In genomic region chr12:113932411-113933196, GRCh38 we compare ENCODE assay signal across 12 cellular contexts. TPM values are rescaled to one million over a fixed set of nuclear protein-coding genes. Genes with fewer than 3 reads are reported as not detected.
A peak's percentile ranks its signal among the peaks of the same experiment; 100 is the strongest.
DNase-seq lines count a peak whose midpoint lies in the region; TF ChIP-seq lines count a peak whose summit lies in the region.
"Had no signal": no experiment of that assay in that cellular context is flagged by ENCODE, and none has a peak within 500 bp of the region (broad histone marks: within the 10 kb centered on the region; RNA-seq: fewer than 3 reads in every experiment).

No MANE protein-coding gene starts in this region.

- H3K36me3 Mint-ChIP-seq in MCF 10A (ENCODE audit: insufficient read depth, unreplicated experiment) (peaks cover 30% of the 10 kb centered on the region), Calu3 (ENCODE audit: insufficient read depth, unreplicated experiment) (peaks cover 18% of the 10 kb centered on the region)

- H2BK12ac ChIP-seq in mesenchymal stem cell (ENCODE audit: low read length in 2 of 2): no peak overlapping the region

- TF ChIP-seq EP300 in esophagus muscularis mucosa (IDR thresholded peaks at IDR 0.05): no peak

- H2AFZ ChIP-seq in mammary epithelial cell (ENCODE audit: low read depth, low read length) (no peak overlapping the region), mesenchymal stem cell (ENCODE audit: low read depth, low read length) (no peak overlapping the region)

- H3K4me1 ChIP-seq in mammary epithelial cell (ENCODE audit: insufficient read depth, low read length) (no peaks in the 10 kb centered on the region), esophagus muscularis mucosa (peaks cover 0 to 21% (median 4%) of the 10 kb centered on the region in 4 donors), mesenchymal stem cell (ENCODE audit: control insufficient read depth, insufficient read depth, low read depth, low read length) (peaks cover 21% of the 10 kb centered on the region), urinary bladder (ENCODE audit: insufficient read depth) (no peaks in the 10 kb centered on the region)
- H3K4me1 ChIP-seq: ascending aorta had no signal

- no peak overlapping the region for H2BK15ac ChIP-seq in mesenchymal stem cell (ENCODE audit: low read depth, poor library complexity, severe bottlenecking)

- H4K91ac ChIP-seq in mesenchymal stem cell (ENCODE audit: low read length): no peak overlapping the region

- no peaks in the 10 kb centered on the region for H3K9me3 Mint-ChIP-seq in MCF 10A (ENCODE audit: unreplicated experiment)
- no peaks in the 10 kb centered on the region for H3K9me3 Mint-ChIP-seq in Calu3 (ENCODE audit: low read depth, unreplicated experiment)
- H3K9me3 Mint-ChIP-seq: activated B cell treated with CpG ODN at 0.5 μM for 24 hours, IgD-negative memory B cell had no signal

- intact Hi-C loops in MCF 10A (cut with micrococcal nuclease) (no loop called here), mammary epithelial cell (cut with micrococcal nuclease) (no loop called here), esophagus muscularis mucosa (cut with DNase I) (no loop called here), Calu3 (cut with micrococcal nuclease; ENCODE audit: unreplicated experiment) (no loop called here)

- peak overlapping the region; percentile 53 for H2BK5ac ChIP-seq in mesenchymal stem cell (ENCODE audit: low read depth, low read length, poor library complexity, severe bottlenecking)

- H3K4ac ChIP-seq in mesenchymal stem cell (ENCODE audit: low read depth in 1 of 2, low read length in 2 of 2): no peak overlapping the region

- H3K4me3 Mint-ChIP-seq in MCF 10A (ENCODE audit: unreplicated experiment) (no peak overlapping the region), Calu3 (ENCODE audit: low read depth, unreplicated experiment) (no peak overlapping the region)
- H3K4me3 Mint-ChIP-seq: activated B cell treated with CpG ODN at 0.5 μM for 24 hours, IgD-negative memory B cell had no signal

- H3K79me2 ChIP-seq in mammary epithelial cell (ENCODE audit: insufficient read depth, low read length): no peaks in the 10 kb centered on the region

- no peak overlapping the region for H3K14ac ChIP-seq in mesenchymal stem cell (ENCODE audit: low read length in 2 of 2)

- no peaks in the 10 kb centered on the region for H3K27me3 Mint-ChIP-seq in MCF 10A (ENCODE audit: insufficient read depth, unreplicated experiment)
- no peaks in the 10 kb centered on the region for H3K27me3 Mint-ChIP-seq in Calu3 (ENCODE audit: unreplicated experiment)
- H3K27me3 Mint-ChIP-seq: activated B cell treated with CpG ODN at 0.5 μM for 24 hours, IgD-negative memory B cell had no signal

- CTCF ChIA-PET in MCF 10A (lab: Yijun Ruan, JAX) (interaction anchor here (0.6 to 1.1 kb wide), 4 partner anchors 21 to 254 kb away, joined by 3 to 5 read pairs (median 3); no protein-coding TSS in a partner anchor), mammary epithelial cell (lab: Charles Lee; ENCODE audit: low non-redundant PET) (interaction anchor here (0.7 kb wide), 1 partner anchor 912 kb away, joined by 5 read pairs; no protein-coding TSS in a partner anchor), Calu3 (lab: Charles Lee) (interaction anchor here (0.6 kb wide), 1 partner anchor 30 kb away, joined by 3 read pairs; no protein-coding TSS in a partner anchor)

- no TSS peak for BruUV-seq in MCF 10A (replicated peaks; lab: Mats Ljungman, UMichigan)
- BruUV-seq in mammary epithelial cell (replicated peaks; lab: Mats Ljungman, UMichigan): no TSS peak
- no TSS peak for BruUV-seq in Calu3 (replicated peaks; lab: Mats Ljungman, UMichigan)

- POLR2A ChIA-PET in MCF 10A (lab: Yijun Ruan, JAX): no interaction called here

- dilution Hi-C loops in mammary epithelial cell (cut with HindIII; ENCODE audit: low sequenced_read_pairs): no loop called here

- no peak for TF ChIP-seq CTCF in MCF 10A (IDR thresholded peaks at IDR 0.05; ENCODE audit: unreplicated experiment)
- no peak for TF ChIP-seq CTCF in mammary epithelial cell (conservative IDR thresholded peaks at IDR 0.05 in 1 of 2, IDR thresholded peaks at IDR 0.05 in 1 of 2; ENCODE audit: extremely low read depth in 1 of 2, insufficient read depth in 1 of 2, low read depth in 1 of 2, low read length in 2 of 2)
- no peak for TF ChIP-seq CTCF in esophagus muscularis mucosa (IDR thresholded peaks at IDR 0.05)
- TF ChIP-seq CTCF in Calu3 (IDR thresholded peaks at IDR 0.05; ENCODE audit: unreplicated experiment): no peak

- no peaks in the 10 kb centered on the region for H3K9me3 ChIP-seq in mammary epithelial cell (replicated peaks; ENCODE audit: insufficient read depth, low read length)
- H3K9me3 ChIP-seq in esophagus muscularis mucosa: no peaks in the 10 kb centered on the region
- H3K9me3 ChIP-seq in mesenchymal stem cell (ENCODE audit: control insufficient read depth, low read length): no peaks in the 10 kb centered on the region
- H3K9me3 ChIP-seq: ascending aorta had no signal

- peak overlapping the region; percentile 32 for H4K8ac ChIP-seq in mesenchymal stem cell (ENCODE audit: low read length)

- H3K79me1 ChIP-seq in mesenchymal stem cell (replicated peaks; ENCODE audit: low read length, poor library complexity, severe bottlenecking): peaks cover 18% of the 10 kb centered on the region

- DNase-seq in MCF 10A (ENCODE audit: unreplicated experiment) (peak; percentile 19), mammary epithelial cell (no peak), esophagus muscularis mucosa (ENCODE audit: extremely low spot score) (no peak), mesenchymal stem cell (peak; percentile 8), NCI-H1436 (lab: John Stamatoyannopoulos, UW) (no peak), cerebellum (ENCODE audit: low spot score) (no peak), Calu3 (no peak)
- DNase-seq: activated B cell treated with CpG ODN at 0.5 μM for 24 hours, kidney glomerular epithelial cell had no signal

- peak overlapping the region; percentile 27 for H2AK5ac ChIP-seq in mesenchymal stem cell (ENCODE audit: low read length, severe bottlenecking)

- H4K20me1 ChIP-seq in mammary epithelial cell (ENCODE audit: insufficient read depth, low read length): no peaks in the 10 kb centered on the region

- no peak overlapping the region for H3K18ac ChIP-seq in mesenchymal stem cell (ENCODE audit: low read depth in 1 of 2, low read length in 2 of 2)

- H3K4me1 Mint-ChIP-seq in MCF 10A (ENCODE audit: insufficient read depth, unreplicated experiment) (peaks cover 6% of the 10 kb centered on the region), Calu3 (ENCODE audit: low read depth, unreplicated experiment) (no peaks in the 10 kb centered on the region)
- H3K4me1 Mint-ChIP-seq: activated B cell treated with CpG ODN at 0.5 μM for 24 hours had no signal

- H3K27me3 ChIP-seq in mammary epithelial cell (ENCODE audit: insufficient read depth, low read length): no peaks in the 10 kb centered on the region
- H3K27me3 ChIP-seq in esophagus muscularis mucosa: no peaks in the 10 kb centered on the region
- H3K27me3 ChIP-seq in mesenchymal stem cell (ENCODE audit: control insufficient read depth in 1 of 2, insufficient read depth in 1 of 2, low read length in 2 of 2): no peaks in the 10 kb centered on the region
- H3K27me3 ChIP-seq: ascending aorta had no signal

- no peak for TF ChIP-seq POLR2A in esophagus muscularis mucosa (IDR thresholded peaks at IDR 0.05; ENCODE audit: low read depth)

- H3K27ac Mint-ChIP-seq in MCF 10A (ENCODE audit: low read depth, unreplicated experiment) (no peak overlapping the region), Calu3 (ENCODE audit: unreplicated experiment) (no peak overlapping the region)
- H3K27ac Mint-ChIP-seq: activated B cell treated with CpG ODN at 0.5 μM for 24 hours, IgD-negative memory B cell had no signal

- no peak overlapping the region for H2BK120ac ChIP-seq in mesenchymal stem cell (ENCODE audit: low read depth, low read length)

- H3K9ac ChIP-seq in mammary epithelial cell (ENCODE audit: insufficient read depth, low read length): no peak overlapping the region
- peak overlapping the region; percentile 72 for H3K9ac ChIP-seq in mesenchymal stem cell (ENCODE audit: low read length)

- H3K4me2 ChIP-seq in mammary epithelial cell (ENCODE audit: insufficient read depth, low read depth, low read length) (no peak overlapping the region), mesenchymal stem cell (ENCODE audit: low read length, poor library complexity, severe bottlenecking) (peak overlapping the region; percentile 25)

- H3K36me3 ChIP-seq in mammary epithelial cell (ENCODE audit: insufficient read depth, low read length): peaks cover 5% of the 10 kb centered on the region
- H3K36me3 ChIP-seq in esophagus muscularis mucosa: peaks cover 35 to 98% (median 70%) of the 10 kb centered on the region in 4 donors
- H3K36me3 ChIP-seq in mesenchymal stem cell (ENCODE audit: control insufficient read depth in 1 of 2, insufficient read depth in 2 of 2, low read depth in 1 of 2, low read length in 2 of 2): peaks cover 45 to 50% of the 10 kb centered on the region in 2 experiments
- peaks cover 8% of the 10 kb centered on the region for H3K36me3 ChIP-seq in urinary bladder (ENCODE audit: insufficient read depth)

- H3K4me3 ChIP-seq in mammary epithelial cell (replicated peaks in 1 of 3; ENCODE audit: insufficient read depth in 1 of 3, low read depth in 2 of 3, low read length in 3 of 3) (no peak overlapping the region), esophagus muscularis mucosa (no peak overlapping the region), mesenchymal stem cell (ENCODE audit: insufficient read depth in 1 of 2, low read depth in 1 of 2, low read length in 2 of 2) (no peak overlapping the region), urinary bladder (ENCODE audit: low read depth, low read length) (no peak overlapping the region)
- H3K4me3 ChIP-seq: ascending aorta had no signal

- H3K27ac ChIP-seq in mammary epithelial cell (ENCODE audit: insufficient read depth, low read depth, low read length): no peak overlapping the region
- peak overlapping the region in 3 of 4 donors; percentile 36 to 49 (median 40) for H3K27ac ChIP-seq in esophagus muscularis mucosa (replicated peaks in 1 of 4)
- peak overlapping the region; percentile 62 for H3K27ac ChIP-seq in mesenchymal stem cell (ENCODE audit: low read length, poor library complexity, severe bottlenecking)
- H3K27ac ChIP-seq in urinary bladder (ENCODE audit: low read depth): peak overlapping the region; percentile 44
- H3K27ac ChIP-seq: ascending aorta had no signal

- WGBS in mammary epithelial cell (ENCODE audit: low coverage, missing lambda C conversion rate): 94% methylated on average over 13 of the region's 14 CpGs
- 82% methylated on average over 14 of the region's 14 CpGs for WGBS in esophagus muscularis mucosa
- 80% methylated on average over 14 of the region's 14 CpGs for WGBS in mesenchymal stem cell
- 58% methylated on average over 14 of the region's 14 CpGs for WGBS in urinary bladder

- in situ Hi-C loops in mammary epithelial cell (cut with MboI; ENCODE audit: low sequenced_read_pairs in 2 of 2): no loop called here

- H3K23ac ChIP-seq in mesenchymal stem cell (ENCODE audit: low read length in 2 of 2): no peak overlapping the region

RNA-seq across cellular contexts. Expression of gene RBM19, which starts 33.5 kb away (rescaled TPM):
- total RNA-seq in MCF 10A (2022): 22.0 and 29.2 TPM in 2 replicates
- 10 to 100 TPM; 24.0 to 37.3 TPM for total RNA-seq in mammary epithelial cell
- 14.2 TPM for polyA plus RNA-seq in mammary epithelial cell
- polyA minus RNA-seq in mammary epithelial cell: 22.1 TPM
- 10 to 100 TPM; 26.7 to 40.0 (median 27.4) TPM for total RNA-seq in esophagus muscularis mucosa
- polyA plus RNA-seq in mesenchymal stem cell (2013, experiment 1 of 2): 18.0 TPM
- polyA plus RNA-seq in mesenchymal stem cell (2013, experiment 2 of 2): 17.6 TPM
- total RNA-seq in urinary bladder: 16.3 TPM
- 15.4 TPM for polyA plus RNA-seq in urinary bladder
- total RNA-seq in cerebellum: 23.7 TPM
- total RNA-seq in Calu3 (2022): 47.2 and 47.8 TPM in 2 replicates

Comparison
In these comparisons a context has a peak if more than half of its experiments do, and no peak if none do; other contexts are left out.
1. DNase-seq: peak in MCF 10A (single experiment) and mesenchymal stem cell (single experiment); none in mammary epithelial cell (single experiment), esophagus muscularis mucosa (single experiment), NCI-H1436 (single experiment), cerebellum (single experiment) and Calu3 (single experiment).